ENCODE assay signal across 1 cellular context in genomic region chr6:165618241-165618640, GRCh38.
TF ChIP-seq lines count a peak whose summit lies in the region.

No MANE protein-coding gene starts in this region.

TF ChIP-seq in IMR-90, 13 proteins besides CTCF, POLR2A, EP300 and RAD21:
- TF ChIP-seq CEBPB (IDR thresholded peaks at IDR 0.05; ENCODE audit: low read depth, low read length) (no peak), MXI1 (IDR thresholded peaks at IDR 0.05; ENCODE audit: borderline replicate concordance, low read depth, low read length) (no peak), MAZ (IDR thresholded peaks at IDR 0.05; ENCODE audit: borderline replicate concordance, low read depth, low read length) (no peak)
- TF ChIP-seq, protein P1, sequence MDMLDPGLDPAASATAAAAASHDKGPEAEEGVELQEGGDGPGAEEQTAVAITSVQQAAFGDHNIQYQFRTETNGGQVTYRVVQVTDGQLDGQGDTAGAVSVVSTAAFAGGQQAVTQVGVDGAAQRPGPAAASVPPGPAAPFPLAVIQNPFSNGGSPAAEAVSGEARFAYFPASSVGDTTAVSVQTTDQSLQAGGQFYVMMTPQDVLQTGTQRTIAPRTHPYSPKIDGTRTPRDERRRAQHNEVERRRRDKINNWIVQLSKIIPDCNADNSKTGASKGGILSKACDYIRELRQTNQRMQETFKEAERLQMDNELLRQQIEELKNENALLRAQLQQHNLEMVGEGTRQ (IDR thresholded peaks at IDR 0.05; ENCODE audit: low read depth, low read length): no peak
